Comparison of ENCODE assay signal across 1 cellular context in the genomic region with DNA sequence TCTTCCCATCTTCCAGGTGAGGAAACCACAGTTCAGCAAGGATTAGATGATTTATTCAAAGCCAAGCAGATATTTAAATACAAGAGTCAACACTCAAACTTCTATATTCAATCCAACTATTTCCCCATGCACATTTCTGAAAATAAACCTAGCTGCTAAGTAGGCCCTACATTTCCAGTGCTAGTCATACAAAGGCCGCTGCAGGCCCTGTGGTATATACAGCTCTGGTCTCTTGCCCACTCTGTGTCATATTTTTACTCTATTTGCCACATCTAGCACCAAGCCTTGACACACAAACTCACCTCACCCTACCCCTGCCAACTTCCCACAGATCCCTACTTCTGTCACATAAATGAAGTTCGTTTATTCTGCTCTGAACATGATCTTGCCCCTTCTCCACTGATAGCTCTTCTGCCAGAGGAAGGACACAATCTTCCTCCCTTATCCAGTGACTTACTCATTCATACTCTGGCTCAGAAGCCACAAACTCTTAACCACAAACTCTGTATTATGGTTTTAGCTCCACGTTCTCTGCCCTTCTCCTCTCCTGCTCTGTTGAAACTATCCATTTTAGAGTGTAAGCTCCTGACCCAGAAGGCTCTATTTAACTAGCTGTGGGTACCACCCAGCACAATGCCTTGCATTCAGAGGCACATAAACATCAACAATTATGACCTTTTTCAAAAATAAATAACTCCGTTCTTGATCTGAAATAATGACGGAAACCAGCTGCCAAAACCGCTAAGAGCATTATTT.
TF ChIP-seq lines count a peak whose summit lies in the region.

No MANE protein-coding gene starts in this region.

TF ChIP-seq in K562, 482 proteins besides CTCF, POLR2A, EP300 and RAD21 (continued from another document):
- TF ChIP-seq NR2C2 (CRISPR knock-in tag; IDR thresholded peaks at IDR 0.05) (no peak), NR2C2 (tag; IDR thresholded peaks at IDR 0.05) (peak; percentile 17; the same call in 1 of the 2 replicates), FOXA1 (IDR thresholded peaks at IDR 0.05; ENCODE audit: borderline replicate concordance) (no peak), FOSL1 (tag; conservative IDR thresholded peaks at IDR 0.05) (peak; percentile 30; the same call in 1 of the 2 replicates), ZFX (CRISPR knock-in tag; IDR thresholded peaks at IDR 0.05) (no peak), U2AF2 (optimal IDR thresholded peaks at IDR 0.05; ENCODE audit: low read depth, low read length) (no peak)
- TF ChIP-seq, protein P1, sequence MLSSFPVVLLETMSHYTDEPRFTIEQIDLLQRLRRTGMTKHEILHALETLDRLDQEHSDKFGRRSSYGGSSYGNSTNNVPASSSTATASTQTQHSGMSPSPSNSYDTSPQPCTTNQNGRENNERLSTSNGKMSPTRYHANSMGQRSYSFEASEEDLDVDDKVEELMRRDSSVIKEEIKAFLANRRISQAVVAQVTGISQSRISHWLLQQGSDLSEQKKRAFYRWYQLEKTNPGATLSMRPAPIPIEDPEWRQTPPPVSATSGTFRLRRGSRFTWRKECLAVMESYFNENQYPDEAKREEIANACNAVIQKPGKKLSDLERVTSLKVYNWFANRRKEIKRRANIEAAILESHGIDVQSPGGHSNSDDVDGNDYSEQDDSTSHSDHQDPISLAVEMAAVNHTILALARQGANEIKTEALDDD (IDR thresholded peaks at IDR 0.05), result 0 out of 2 replicates have a peak, but pooled peaks have one; percentile 29
- TF ChIP-seq, protein P2, sequence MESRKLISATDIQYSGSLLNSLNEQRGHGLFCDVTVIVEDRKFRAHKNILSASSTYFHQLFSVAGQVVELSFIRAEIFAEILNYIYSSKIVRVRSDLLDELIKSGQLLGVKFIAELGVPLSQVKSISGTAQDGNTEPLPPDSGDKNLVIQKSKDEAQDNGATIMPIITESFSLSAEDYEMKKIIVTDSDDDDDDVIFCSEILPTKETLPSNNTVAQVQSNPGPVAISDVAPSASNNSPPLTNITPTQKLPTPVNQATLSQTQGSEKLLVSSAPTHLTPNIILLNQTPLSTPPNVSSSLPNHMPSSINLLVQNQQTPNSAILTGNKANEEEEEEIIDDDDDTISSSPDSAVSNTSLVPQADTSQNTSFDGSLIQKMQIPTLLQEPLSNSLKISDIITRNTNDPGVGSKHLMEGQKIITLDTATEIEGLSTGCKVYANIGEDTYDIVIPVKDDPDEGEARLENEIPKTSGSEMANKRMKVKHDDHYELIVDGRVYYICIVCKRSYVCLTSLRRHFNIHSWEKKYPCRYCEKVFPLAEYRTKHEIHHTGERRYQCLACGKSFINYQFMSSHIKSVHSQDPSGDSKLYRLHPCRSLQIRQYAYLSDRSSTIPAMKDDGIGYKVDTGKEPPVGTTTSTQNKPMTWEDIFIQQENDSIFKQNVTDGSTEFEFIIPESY (CRISPR knock-in tag; IDR thresholded peaks at IDR 0.05), result peak; percentile 72
